In genomic region chr11:111996669-111997068, GRCh38 we compare ENCODE assay signal across 7 cellular contexts. TPM values are rescaled to one million over a fixed set of nuclear protein-coding genes. Genes with fewer than 3 reads are reported as not detected.
DNase-seq lines count a peak whose midpoint lies in the region; ATAC-seq, FAIRE-seq and TF ChIP-seq lines count a peak whose summit lies in the region.
"Not testable (repeated sequence)": the region's sequence is repeated elsewhere in the genome, so short reads cannot be mapped to it uniquely, and the experiment has no call there.

No MANE protein-coding gene starts in this region.

- not testable (repeated sequence) for H3K36me3 ChIP-seq in DOHH2 (ENCODE audit: control insufficient read depth, low read length)
- H3K36me3 ChIP-seq in IMR-90 (ENCODE audit: control insufficient read depth, insufficient read depth, low read length) (peaks cover 21% of the 10 kb centered on the region), H1 (ENCODE audit: control insufficient read depth in 2 of 4, insufficient read depth in 4 of 4, low read length in 3 of 4) (peaks cover 3 to 56% (median 24%) of the 10 kb centered on the region in 4 experiments; a peak in 7 of 8 replicates)

- H3K79me1 ChIP-seq in IMR-90 (ENCODE audit: low read depth in 1 of 2, low read length in 2 of 2); H1 (ENCODE audit: low read depth, low read length): not testable (repeated sequence)

- H3K56ac ChIP-seq in IMR-90 (ENCODE audit: extremely low read depth, insufficient read depth, low read length); H1 (replicated peaks; ENCODE audit: insufficient read length, low read depth, low read length): not testable (repeated sequence)

- not testable (repeated sequence) for BruUV-seq in IMR-90 (replicated peaks; lab: Mats Ljungman, UMichigan)

- TF ChIP-seq RAD21 in IMR-90 (IDR thresholded peaks at IDR 0.05; ENCODE audit: low read length) (peak; percentile 71), H1 (IDR thresholded peaks at IDR 0.05 in 1 of 2, conservative IDR thresholded peaks at IDR 0.05 in 1 of 2; ENCODE audit: low read depth in 2 of 2, low read length in 2 of 2) (peak; percentile 43 to 50)

- not testable (repeated sequence) for H3K4me2 ChIP-seq in DOHH2 (ENCODE audit: low read length); IMR-90 (ENCODE audit: low read depth, low read length); H1 (ENCODE audit: insufficient read depth in 1 of 2, low read depth in 2 of 2, low read length in 2 of 2)

- not testable (repeated sequence) for H2AK5ac ChIP-seq in IMR-90 (ENCODE audit: low read depth, low read length); H1 (ENCODE audit: low read depth, low read length)

- not testable (repeated sequence) for H2BK5ac ChIP-seq in IMR-90 (ENCODE audit: low read depth, low read length, poor library complexity, severe bottlenecking); H1 (ENCODE audit: low read depth, low read length)

- H2BK12ac ChIP-seq in H1 (ENCODE audit: low read depth, low read length): not testable (repeated sequence)

- TF ChIP-seq POLR2A in IMR-90 (IDR thresholded peaks at IDR 0.05; ENCODE audit: low read depth, low read length); H1 (IDR thresholded peaks at IDR 0.05; ENCODE audit: control extremely low read depth in 1 of 2, low read depth in 2 of 2, low read length in 2 of 2): not testable (repeated sequence)

- not testable (repeated sequence) for H3K27me3 ChIP-seq in DOHH2 (ENCODE audit: control insufficient read depth, low read length); IMR-90 (ENCODE audit: control insufficient read depth, insufficient read depth, low read length); H1 (replicated peaks in 1 of 4; ENCODE audit: control insufficient read depth in 3 of 4, extremely low read depth in 1 of 4, insufficient read depth in 3 of 4, low read length in 3 of 4)

- dilution Hi-C loops in IMR-90 (cut with HindIII; ENCODE audit: low sequenced_read_pairs, unreplicated experiment): not testable (repeated sequence)

- H3K14ac ChIP-seq in IMR-90 (replicated peaks; ENCODE audit: low read depth, low read length); H1 (ENCODE audit: insufficient read length): not testable (repeated sequence)

- H4K8ac ChIP-seq in IMR-90 (ENCODE audit: low read depth in 2 of 2, low read length in 2 of 2); H1 (ENCODE audit: extremely low read depth, insufficient read depth, low read length): not testable (repeated sequence)

- not testable (repeated sequence) for H2BK20ac ChIP-seq in IMR-90 (ENCODE audit: low read depth, low read length); H1 (ENCODE audit: low read length)

- not testable (repeated sequence) for H2BK120ac ChIP-seq in IMR-90 (ENCODE audit: low read depth, low read length); H1 (replicated peaks; ENCODE audit: low read depth, low read length)

- not testable (repeated sequence) for H3K9me2 ChIP-seq in DOHH2 (replicated peaks; ENCODE audit: control insufficient read depth, low read length)

- not testable (repeated sequence) for H3K18ac ChIP-seq in IMR-90 (ENCODE audit: low read depth, low read length); H1 (ENCODE audit: extremely low read depth, low read length)

- in situ Hi-C loops in IMR-90 (cut with MboI; ENCODE audit: low sequenced_read_pairs): loop anchor here (25.0 kb wide), 1 partner anchor 409 kb away; no protein-coding TSS in a partner anchor

- not testable (repeated sequence) for H2AFZ ChIP-seq in IMR-90 (replicated peaks; ENCODE audit: low read length, poor library complexity); H1 (ENCODE audit: low read length)

- not testable (repeated sequence) for TF ChIP-seq EP300 in H1 (IDR thresholded peaks at IDR 0.05; ENCODE audit: borderline replicate concordance in 1 of 2, low read depth in 2 of 2, low read length in 2 of 2)

- peak; percentile 70 for DNase-seq in IMR-90
- DNase-seq in NOMO-1 treated with dmso at 0.1 percent for 144 hours (lab: John Stamatoyannopoulos, UW; ENCODE audit: unreplicated experiment): peak; percentile 41
- not testable (repeated sequence) for DNase-seq in WTC11 (ENCODE audit: low spot score); H1 (ENCODE audit: low read depth in 1 of 2, low spot score in 2 of 2); left ventricle myocardium superior; neural crest cell (ENCODE audit: low read depth, low spot score)

- not testable (repeated sequence) for H4K91ac ChIP-seq in IMR-90 (ENCODE audit: insufficient read depth, low read depth, low read length); H1 (replicated peaks; ENCODE audit: insufficient read length, low read length)

- H3K4ac ChIP-seq in IMR-90 (ENCODE audit: low read depth, low read length); H1 (replicated peaks; ENCODE audit: insufficient read length, low read depth, low read length): not testable (repeated sequence)

- not testable (repeated sequence) for H4K5ac ChIP-seq in IMR-90 (ENCODE audit: low read depth, low read length); H1 (ENCODE audit: insufficient read length, low read depth, low read length)

- not testable (repeated sequence) for H3K4me3 Mint-ChIP-seq in WTC11, neural crest cell

- POLR2A ChIA-PET in IMR-90 (lab: Charles Lee; ENCODE audit: unreplicated experiment); H1 (lab: Charles Lee; ENCODE audit: partially characterized antibody): not testable (repeated sequence)
- POLR2A ChIA-PET in WTC11 (lab: Charles Lee): interaction anchor here (0.6 kb wide), 2 partner anchors 241 to 258 kb away, joined by 4 to 6 read pairs; no protein-coding TSS in a partner anchor

- H3K4me3 ChIP-seq in DOHH2 (ENCODE audit: low read length); IMR-90 (ENCODE audit: insufficient read depth, low read depth, low read length); H1 (ENCODE audit: extremely low read depth in 1 of 4, insufficient read depth in 2 of 4, low read depth in 3 of 4, low read length in 4 of 4): not testable (repeated sequence)

- not testable (repeated sequence) for H3K27me3 Mint-ChIP-seq in WTC11 (ENCODE audit: low read depth); neural crest cell (ENCODE audit: low read depth)

- H2BK15ac ChIP-seq in IMR-90 (ENCODE audit: low read depth, low read length); H1 (ENCODE audit: low read length): not testable (repeated sequence)

- intact Hi-C loops in IMR-90 (cut with micrococcal nuclease): loop anchor here (1.0 to 2.0 kb wide), 3 partner anchors 65 to 126 kb away; partner anchors contain the start of genes ALG9, CFAP68 and FDXACB1
- intact Hi-C loops in left ventricle myocardium superior (cut with micrococcal nuclease): not testable (repeated sequence)

- peak; percentile 41 for TF ChIP-seq CTCF in DOHH2 (IDR thresholded peaks at IDR 0.05; ENCODE audit: low read depth, low read length, poor library complexity, severe bottlenecking)
- peak; percentile 67 for TF ChIP-seq CTCF in IMR-90 (conservative IDR thresholded peaks at IDR 0.05; ENCODE audit: low read depth, low read length)
- not testable (repeated sequence) for TF ChIP-seq CTCF in WTC11 (IDR thresholded peaks at IDR 0.05)
- peak in 2 of 3 experiments; percentile 37 to 38; a peak in 3 of 4 replicates for TF ChIP-seq CTCF in H1 (IDR thresholded peaks at IDR 0.05; ENCODE audit: control extremely low read depth in 1 of 3, insufficient read depth in 1 of 3, low read depth in 1 of 3, low read length in 3 of 3)
- TF ChIP-seq CTCF in neural crest cell (conservative IDR thresholded peaks at IDR 0.05): peak; percentile 44

- not testable (repeated sequence) for H3F3A ChIP-seq in DOHH2 (ENCODE audit: control insufficient read depth, insufficient read depth)

- not testable (repeated sequence) for H3K79me2 ChIP-seq in DOHH2 (ENCODE audit: control insufficient read depth, low read length); H1 (ENCODE audit: control insufficient read depth in 1 of 2, insufficient read depth in 2 of 2, low read length in 2 of 2)

- not testable (repeated sequence) for H3K23me2 ChIP-seq in H1 (ENCODE audit: low read depth, low read length)

- CTCF ChIA-PET in IMR-90 (lab: Yijun Ruan, JAX) (interaction anchor here (0.6 to 1.3 kb wide), 9 partner anchors 11 to 131 kb away, joined by 3 to 11 read pairs (median 4); no protein-coding TSS in a partner anchor), WTC11 (lab: Charles Lee) (interaction anchor here (0.6 to 2.6 kb wide), 3 partner anchors 15 to 125 kb away, joined by 3 to 11 read pairs (median 6); partner anchors contain the start of gene ALG9), H1 (lab: Charles Lee; ENCODE audit: partially characterized antibody) (interaction anchor here (0.7 to 4.8 kb wide), 10 partner anchors 10 to 119 kb away, joined by 3 to 40 read pairs (median 5); partner anchors contain the start of gene DIXDC1)

- not testable (repeated sequence) for H2AK9ac ChIP-seq in IMR-90 (replicated peaks; ENCODE audit: low read depth, low read length, poor library complexity)

- peaks cover 31% of the 10 kb centered on the region for H3K36me3 Mint-ChIP-seq in WTC11
- not testable (repeated sequence) for H3K36me3 Mint-ChIP-seq in neural crest cell (ENCODE audit: low read depth)

- no CpG with 5 or more reads among the region's 5 CpGs for WGBS in IMR-90 (ENCODE audit: extremely low coverage in 2 of 2, insufficient read length in 1 of 2), 2 experiments
- WGBS in H1 (ENCODE audit: extremely low coverage in 1 of 2, insufficient coverage in 1 of 2, insufficient read length in 1 of 2, insufficient replicate concordance in 2 of 2, low coverage in 1 of 2, low lambda C conversion rate in 2 of 2, missing lambda C conversion rate in 1 of 2), 2 experiments: 85% methylated on average over 5 of the region's 5 CpGs; no CpG with 5 or more reads in 1 of the 2 experiments

- not testable (repeated sequence) for H3K23ac ChIP-seq in IMR-90 (ENCODE audit: low read depth, low read length); H1 (ENCODE audit: insufficient read length)

- H3K9ac ChIP-seq in IMR-90 (ENCODE audit: low read depth, low read length); H1 (replicated peaks in 1 of 4; ENCODE audit: extremely low read depth in 1 of 4, low read depth in 3 of 4, low read length in 3 of 4): not testable (repeated sequence)

- H3K9me3 ChIP-seq in DOHH2 (ENCODE audit: control insufficient read depth, insufficient read depth, low read length); IMR-90 (ENCODE audit: control insufficient read depth, insufficient read depth, low read length); H1 (ENCODE audit: insufficient read depth in 2 of 2, low read depth in 1 of 2, low read length in 1 of 2): not testable (repeated sequence)

- H4K20me1 ChIP-seq in DOHH2 (ENCODE audit: control insufficient read depth, insufficient read depth, low read depth, low read length); IMR-90 (ENCODE audit: insufficient read depth, low read length); H1 (replicated peaks in 1 of 2; ENCODE audit: control insufficient read depth in 1 of 2, insufficient read depth in 2 of 2, low read length in 2 of 2): not testable (repeated sequence)

- not testable (repeated sequence) for H3K9me3 Mint-ChIP-seq in WTC11, neural crest cell

- H3K4me1 ChIP-seq in DOHH2 (ENCODE audit: control insufficient read depth, low read length); IMR-90 (ENCODE audit: control insufficient read depth, insufficient read depth, low read length); H1 (replicated peaks in 1 of 4; ENCODE audit: control insufficient read depth in 3 of 4, insufficient read depth in 4 of 4, low read length in 3 of 4): not testable (repeated sequence)

- not testable (repeated sequence) for H3K27ac ChIP-seq in DOHH2 (ENCODE audit: low read depth, low read length); IMR-90 (ENCODE audit: insufficient read depth, low read length); H1 (ENCODE audit: low read depth, low read length)

- peak; percentile 93 for ATAC-seq in IMR-90 (ENCODE audit: low read depth)
- ATAC-seq in WTC11: peak; percentile 59
- ATAC-seq in left ventricle myocardium superior: peak; percentile 34

- not testable (repeated sequence) for H3K9me1 ChIP-seq in IMR-90 (ENCODE audit: insufficient read depth, low read length)

- not testable (repeated sequence) for H3K27ac Mint-ChIP-seq in WTC11; neural crest cell (ENCODE audit: unreplicated experiment)

- H3K4me1 Mint-ChIP-seq in WTC11, neural crest cell: not testable (repeated sequence)

- FAIRE-seq in H1 (lab: Jason Lieb, UNC): peak; percentile 28

RNA-seq across cellular contexts. Expression of gene DLAT, which starts 28.5 kb away (rescaled TPM):
- 27.2 and 33.1 TPM in 2 replicates for total RNA-seq in IMR-90 (2012; rRNA removed)
- 15.3 and 15.5 TPM in 2 replicates for polyA plus RNA-seq in IMR-90 (2012; rRNA removed)
- polyA plus RNA-seq in IMR-90 (2012; cell fraction: cytosol; rRNA removed): 5.4 and 6.9 TPM in 2 replicates
- 3.6 and 8.3 TPM in 2 replicates for polyA plus RNA-seq in IMR-90 (2012; cell fraction: nucleus; rRNA removed; ENCODE audit: low replicate concordance)
- 55.7 to 60.4 TPM (median 56.6 TPM) in 3 replicates for total RNA-seq in WTC11 (2021)
- total RNA-seq in H1 (2021; fragmentation: NEBNext Ultra II Directional; extraction: Animal tissue kit (Norgen Biotek cat#: 25700)): 61.2 and 66.2 TPM in 2 replicates
- polyA plus RNA-seq in H1 (2011; rRNA removed): 17.3 and 23.1 TPM in 2 replicates
- 27.8 TPM for polyA plus RNA-seq in H1 (2011; cell fraction: cytosol; rRNA removed)
- polyA plus RNA-seq in H1 (2011; cell fraction: nucleus; rRNA removed): 18.5 TPM
- polyA plus RNA-seq in H1 (2012, experiment 1 of 2): 33.2 to 40.8 TPM (median 37.6 TPM) in 4 replicates
- 9.9 TPM for polyA plus RNA-seq in H1 (2012, experiment 2 of 2)
- 34.8 TPM for polyA plus RNA-seq in H1 (2013, experiment 1 of 2)
- 34.4 TPM for polyA plus RNA-seq in H1 (2013, experiment 2 of 2)
- 43.1 and 43.7 TPM in 2 replicates for polyA minus RNA-seq in H1 (2011; rRNA and poly(A)+ RNA removed)
- 29.4 TPM for polyA minus RNA-seq in H1 (2011; cell fraction: cytosol; rRNA and poly(A)+ RNA removed)
- polyA minus RNA-seq in H1 (2011; cell fraction: nucleus; rRNA and poly(A)+ RNA removed): 33.4 TPM
- total RNA-seq in left ventricle myocardium superior: 189 TPM
- total RNA-seq in neural crest cell: 52.4 and 52.9 TPM in 2 replicates

RNA-seq across cellular contexts. Expression of gene DIXDC1, which starts 59.5 kb away (rescaled TPM):
- total RNA-seq in IMR-90 (2012; rRNA removed) (10.4 and 11.1 TPM in 2 replicates), WTC11 (2021) (12.6 to 14.6 TPM (median 13.5 TPM) in 3 replicates), left ventricle myocardium superior (19.6 TPM), neural crest cell (24.4 and 24.6 TPM in 2 replicates)
- polyA plus RNA-seq in IMR-90 (2012; rRNA removed) (5.3 and 5.9 TPM in 2 replicates), H1 (2011; rRNA removed) (4.8 and 5.9 TPM in 2 replicates)
- polyA plus RNA-seq in IMR-90 (2012; cell fraction: cytosol; rRNA removed): 2.0 and 3.9 TPM in 2 replicates
- polyA plus RNA-seq in IMR-90 (2012; cell fraction: nucleus; rRNA removed; ENCODE audit: low replicate concordance): 3.3 and 7.3 TPM in 2 replicates
- 15.4 and 17.1 TPM in 2 replicates for total RNA-seq in H1 (2021; fragmentation: NEBNext Ultra II Directional; extraction: Animal tissue kit (Norgen Biotek cat#: 25700))
- 8.9 TPM for polyA plus RNA-seq in H1 (2011; cell fraction: cytosol; rRNA removed)
- polyA plus RNA-seq in H1 (2011; cell fraction: nucleus; rRNA removed): 8.7 TPM
- 8.7 to 9.8 TPM (median 9.4 TPM) in 4 replicates for polyA plus RNA-seq in H1 (2012, experiment 1 of 2)
- polyA plus RNA-seq in H1 (2012, experiment 2 of 2): 1.2 TPM
- polyA plus RNA-seq in H1 (2013, experiment 1 of 2): 7.7 TPM
- 6.8 TPM for polyA plus RNA-seq in H1 (2013, experiment 2 of 2)
- 20.2 and 24.9 TPM in 2 replicates for polyA minus RNA-seq in H1 (2011; rRNA and poly(A)+ RNA removed)
- polyA minus RNA-seq in H1 (2011; cell fraction: cytosol; rRNA and poly(A)+ RNA removed): 11.9 TPM
- polyA minus RNA-seq in H1 (2011; cell fraction: nucleus; rRNA and poly(A)+ RNA removed): 26.2 TPM

Comparison
In these comparisons a context has a peak if more than half of its experiments do, and no peak if none do; other contexts are left out.
1. ATAC-seq: peak in every context shown above with its lines; median percentile 93 in IMR-90; 59 in WTC11; 34 in left ventricle myocardium superior.